In genomic region chr19:4723465-4724251, GRCh38 we compare ENCODE assay signal across 8 cellular contexts. TPM values are rescaled to one million over a fixed set of nuclear protein-coding genes. Genes with fewer than 3 reads are reported as not detected.
DNase-seq lines count a peak whose midpoint lies in the region; ATAC-seq and TF ChIP-seq lines count a peak whose summit lies in the region.

DPP9 (minus strand) TSS chr19:4723842; CDS start chr19:4719906, 3,936 bp downstream.

- no peak within 1 kb of the TSS for H2AFZ ChIP-seq in PC-9

- no peaks in the 10 kb centered on the region for H3K9me3 ChIP-seq in PC-9 (ENCODE audit: insufficient read depth, low read depth)

- peaks cover under 1% of the 10 kb centered on the region; the same call in 1 of the 2 replicates for H3F3A ChIP-seq in PC-9 (ENCODE audit: insufficient read depth, low read depth)

- 0 out of 2 replicates have a peak within 1 kb of the TSS, but pooled peaks have one; percentile 32 for H3K27ac ChIP-seq in PC-9

- no peaks in the 10 kb centered on the region for H3K27me3 ChIP-seq in PC-9 (ENCODE audit: insufficient read depth, low read depth)

- peak; percentile 93 for DNase-seq in DMS153 treated with DMSO at 0.1 percent for 48 hours (lab: John Stamatoyannopoulos, UW; ENCODE audit: unreplicated experiment)
- peak; percentile 99 for DNase-seq in Jurkat, Clone E6-1 (ENCODE audit: low read depth, low spot score)
- peak; percentile 82 to 93 for DNase-seq in PC-9
- DNase-seq in activated T-cell treated with anti-CD3 and anti-CD28 coated beads, Interleukin-2, amount 50 U/mL, for 1 hour, result peak; percentile 93
- peak; percentile 83 for DNase-seq in epithelial cell of proximal tubule (ENCODE audit: low read depth)
- DNase-seq in mucosa of gallbladder (ENCODE audit: low spot score), result peak; percentile 98
- DNase-seq in stimulated activated CD8-positive, alpha-beta memory T cell treated with anti-CD3 and anti-CD28 coated beads, Interleukin-4, amount 100 ng/mL, for 4 hours (ENCODE audit: low read depth in 2 of 2, low spot score in 1 of 2), result peak; percentile 95

- H4K20me1 ChIP-seq in PC-9 (ENCODE audit: insufficient read depth), result no peaks in the 10 kb centered on the region

- H3K4me1 ChIP-seq in PC-9 (replicated peaks; ENCODE audit: insufficient read depth), result peaks cover 2% of the 10 kb centered on the region; the same call in 1 of the 2 replicates

- H3K4me2 ChIP-seq in PC-9, result peak within 1 kb of the TSS; percentile 70

- H3K79me2 ChIP-seq in PC-9 (ENCODE audit: low read depth), result peaks cover 27% of the 10 kb centered on the region

- H3K36me3 ChIP-seq in PC-9 (ENCODE audit: low read depth), result no peaks in the 10 kb centered on the region

- CTCF ChIA-PET in PC-9 (lab: Charles Lee), result interaction anchor here (0.6 kb wide), 1 partner anchor 89 kb away, joined by 4 read pairs; no protein-coding TSS in a partner anchor

- peak; percentile 85 for ATAC-seq in GM21619 (IDR thresholded peaks at IDR 0.05; ENCODE audit: unreplicated experiment)

- POLR2A ChIA-PET in PC-9 (lab: Charles Lee; ENCODE audit: unreplicated experiment), result no interaction called here

- TF ChIP-seq CTCF in PC-9 (conservative IDR thresholded peaks at IDR 0.05) (no peak), epithelial cell of proximal tubule (conservative IDR thresholded peaks at IDR 0.05; ENCODE audit: low read depth, low read length) (peak; percentile 25)

- H3K9me2 ChIP-seq in PC-9 (ENCODE audit: insufficient read depth), result no peaks in the 10 kb centered on the region

- intact Hi-C loops in PC-9 (cut with micrococcal nuclease; ENCODE audit: unreplicated experiment), result loop anchor here (1.0 to 10.0 kb wide), 5 partner anchors 10 to 349 kb away; partner anchors contain the start of gene FEM1A

- BruUV-seq in PC-9 (replicated peaks; lab: Mats Ljungman, UMichigan), result no TSS peak

- peak within 1 kb of the TSS; percentile 99 for H3K4me3 ChIP-seq in Jurkat, Clone E6-1 (ENCODE audit: low read length)
- H3K4me3 ChIP-seq in PC-9 (peak within 1 kb of the TSS; percentile 56), epithelial cell of proximal tubule (ENCODE audit: low read depth, low read length) (peak within 1 kb of the TSS; percentile 99)

RNA-seq across cellular contexts. Expression of gene DPP9, which starts in this region (rescaled TPM):
- polyA plus RNA-seq in Jurkat, Clone E6-1 (2012; ENCODE audit: insufficient read depth, insufficient read length), result 37.8 TPM
- 83.3 and 85.3 TPM in 2 replicates for total RNA-seq in PC-9 (2021)
- total RNA-seq in epithelial cell of proximal tubule, result 85.3 and 127 TPM in 2 replicates
- 62.8 TPM for total RNA-seq in mucosa of gallbladder

Comparison
In these comparisons a context has a peak if more than half of its experiments do, and no peak if none do; other contexts are left out.
1. Peak in every context shown above with its lines: DNase-seq, ATAC-seq, H3K4me3 ChIP-seq and H3K27ac ChIP-seq.